Comparison of ENCODE assay signal across 11 cellular contexts in the genomic region with DNA sequence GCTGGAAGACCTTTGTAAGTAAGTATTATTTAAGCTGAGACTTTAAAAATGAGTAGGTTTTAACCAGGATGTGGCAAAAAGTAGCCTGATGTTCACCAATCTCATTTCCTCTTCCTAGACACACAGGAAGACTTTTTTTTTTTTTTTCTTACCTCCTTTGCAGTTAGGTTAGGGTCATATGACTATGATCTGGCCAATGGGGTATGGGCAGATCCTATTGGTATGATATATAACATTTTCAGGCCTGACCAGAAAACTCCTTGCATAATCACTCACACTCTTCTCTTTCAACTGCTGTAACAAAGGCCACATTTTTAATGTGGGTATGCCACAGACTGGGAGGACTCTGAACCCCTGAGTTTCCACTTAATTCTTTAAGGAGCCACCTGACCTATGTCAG. TPM values are rescaled to one million over a fixed set of nuclear protein-coding genes. Genes with fewer than 3 reads are reported as not detected.
DNase-seq lines count a peak whose midpoint lies in the region; ATAC-seq and TF ChIP-seq lines count a peak whose summit lies in the region.
"Had no signal": no experiment of that assay in that cellular context is flagged by ENCODE, and none has a peak within 500 bp of the region (broad histone marks: within the 10 kb centered on the region; RNA-seq: fewer than 3 reads in every experiment).

No MANE protein-coding gene starts in this region.

- H3K4me1 Mint-ChIP-seq in activated naive CD4-positive, alpha-beta T cell treated with anti-CD3 and anti-CD28 coated beads, Interleukin-2, amount 10 ng/mL, durations not matched to agents 7 days and 5 days = peaks cover 66% of the 10 kb centered on the region
- peaks cover 54% of the 10 kb centered on the region for H3K4me1 Mint-ChIP-seq in central memory CD8-positive, alpha-beta T cell

- peak overlapping the region; percentile 92 for H3K27ac Mint-ChIP-seq in activated naive CD4-positive, alpha-beta T cell treated with anti-CD3 and anti-CD28 coated beads, Interleukin-2, amount 10 ng/mL, durations not matched to agents 7 days and 5 days
- H3K27ac Mint-ChIP-seq in central memory CD8-positive, alpha-beta T cell (ENCODE audit: low read depth) = peak overlapping the region; percentile 92

- no peak overlapping the region for H3K4me3 ChIP-seq in transverse colon
- no peak overlapping the region for H3K4me3 ChIP-seq in colonic mucosa
- no peak overlapping the region for H3K4me3 ChIP-seq in prostate gland

- H3K9me3 ChIP-seq in transverse colon = no peaks in the 10 kb centered on the region
- no peaks in the 10 kb centered on the region for H3K9me3 ChIP-seq in colonic mucosa
- no peaks in the 10 kb centered on the region for H3K9me3 ChIP-seq in prostate gland
- H3K9me3 ChIP-seq: BE2C had no signal

- peaks cover 0 to 42% (median 19%) of the 10 kb centered on the region in 4 donors for H3K4me1 ChIP-seq in transverse colon
- H3K4me1 ChIP-seq in colonic mucosa = no peaks in the 10 kb centered on the region
- no peaks in the 10 kb centered on the region for H3K4me1 ChIP-seq in prostate gland (replicated peaks)

- peaks cover 5% of the 10 kb centered on the region for H3K9me3 Mint-ChIP-seq in activated naive CD4-positive, alpha-beta T cell treated with anti-CD3 and anti-CD28 coated beads, Interleukin-2, amount 10 ng/mL, durations not matched to agents 7 days and 5 days
- H3K9me3 Mint-ChIP-seq in central memory CD8-positive, alpha-beta T cell = peaks cover 8% of the 10 kb centered on the region

- H3K27ac ChIP-seq in transverse colon (peak overlapping the region; percentile 25 to 56 (median 38)), colonic mucosa (no peak overlapping the region), prostate gland (no peak overlapping the region)
- H3K27ac ChIP-seq: epithelial cell of prostate had no signal

- H3K36me3 ChIP-seq in transverse colon = no peaks in the 10 kb centered on the region
- no peaks in the 10 kb centered on the region for H3K36me3 ChIP-seq in colonic mucosa
- no peaks in the 10 kb centered on the region for H3K36me3 ChIP-seq in prostate gland
- H3K36me3 ChIP-seq: BE2C had no signal

- CTCF ChIA-PET in activated naive CD4-positive, alpha-beta T cell treated with anti-CD3 and anti-CD28 coated beads, Interleukin-2, amount 10 ng/mL, durations not matched to agents 7 days and 5 days (lab: Charles Lee) = interaction anchor here (0.7 to 2.7 kb wide), 5 partner anchors 52 to 161 kb away, joined by 3 to 20 read pairs (median 6); a partner anchor contains a TSS

- no peak for TF ChIP-seq CTCF in transverse colon (IDR thresholded peaks at IDR 0.05)
- TF ChIP-seq CTCF in colonic mucosa (IDR thresholded peaks at IDR 0.05) = no peak
- no peak for TF ChIP-seq CTCF in prostate gland (IDR thresholded peaks at IDR 0.05)

- intact Hi-C loops in transverse colon (cut with DNase I; ENCODE audit: low total_unique reads) (loop anchor here (10.0 kb wide), 2 partner anchors 112 to 158 kb away; no protein-coding TSS in a partner anchor), colonic mucosa (cut with DNase I) (no loop called here), prostate gland (cut with DNase I) (loop anchor here (10.0 kb wide), 1 partner anchor 222 kb away; no protein-coding TSS in a partner anchor)

- ATAC-seq in central memory CD8-positive, alpha-beta T cell (replicated peaks; ENCODE audit: extremely low read depth, poor library complexity, severe bottlenecking) = peak; percentile 6

- H3K36me3 Mint-ChIP-seq in activated naive CD4-positive, alpha-beta T cell treated with anti-CD3 and anti-CD28 coated beads, Interleukin-2, amount 10 ng/mL, durations not matched to agents 7 days and 5 days = peaks cover 41% of the 10 kb centered on the region
- H3K36me3 Mint-ChIP-seq in central memory CD8-positive, alpha-beta T cell (ENCODE audit: insufficient read depth) = peaks cover 6% of the 10 kb centered on the region

- H3K4me3 Mint-ChIP-seq in activated naive CD4-positive, alpha-beta T cell treated with anti-CD3 and anti-CD28 coated beads, Interleukin-2, amount 10 ng/mL, durations not matched to agents 7 days and 5 days = peak overlapping the region; percentile 27
- peak overlapping the region; percentile 4 for H3K4me3 Mint-ChIP-seq in central memory CD8-positive, alpha-beta T cell

- no peak for TF ChIP-seq EP300 in transverse colon (IDR thresholded peaks at IDR 0.05; ENCODE audit: low read depth)

- no peak for TF ChIP-seq POLR2A in transverse colon (IDR thresholded peaks at IDR 0.05)
- TF ChIP-seq POLR2A in prostate gland (IDR thresholded peaks at IDR 0.05) = no peak

- in situ Hi-C loops in transverse colon (cut with MboI; ENCODE audit: low pct_ligation_motif_present in 1 of 4, low pct_unique_long_range_greater_than_20kb in 1 of 4, low sequenced_read_pairs in 3 of 4) = loop anchor here in 1 of 4 donors (25.0 kb wide), 1 partner anchor 151 kb away; no protein-coding TSS in a partner anchor

- no peak overlapping the region for H3K9ac ChIP-seq in colonic mucosa (ENCODE audit: low read depth in 2 of 2, low read length in 2 of 2)

- peak; percentile 64 for DNase-seq in activated naive CD4-positive, alpha-beta T cell treated with anti-CD3 and anti-CD28 coated beads, Interleukin-2, amount 10 ng/mL, durations not matched to agents 7 days and 5 days
- DNase-seq in activated naive CD4-positive, alpha-beta T cell (lab: John Stamatoyannopoulos, UW) = no peak
- peak; percentile 73 to 93 for DNase-seq in NOMO-1 (lab: John Stamatoyannopoulos, UW; ENCODE audit: unreplicated experiment in 2 of 2)
- peak in 1 of 2 donors; percentile 17 for DNase-seq in central memory CD8-positive, alpha-beta T cell (ENCODE audit: low spot score in 2 of 2)
- no peak for DNase-seq in transverse colon
- no peak for DNase-seq in colonic mucosa
- no peak for DNase-seq in NCI-H128 (lab: John Stamatoyannopoulos, UW; ENCODE audit: unreplicated experiment)
- no peak for DNase-seq in prostate gland (ENCODE audit: low spot score)
- DNase-seq: activated CD8-positive, alpha-beta memory T cell treated with anti-CD3 and anti-CD28 coated beads, Interleukin-2, amount 50 U/mL, for 48 hours; BE2C had no signal

- H3K27me3 ChIP-seq in transverse colon (no peaks in the 10 kb centered on the region), colonic mucosa (no peaks in the 10 kb centered on the region), prostate gland (replicated peaks; ENCODE audit: insufficient read depth) (no peaks in the 10 kb centered on the region)
- H3K27me3 ChIP-seq: BE2C had no signal

- no peaks in the 10 kb centered on the region for H3K27me3 Mint-ChIP-seq in activated naive CD4-positive, alpha-beta T cell treated with anti-CD3 and anti-CD28 coated beads, Interleukin-2, amount 10 ng/mL, durations not matched to agents 7 days and 5 days
- no peaks in the 10 kb centered on the region for H3K27me3 Mint-ChIP-seq in central memory CD8-positive, alpha-beta T cell

RNA-seq across cellular contexts. Expression of a gene that starts 2.7 kb away (rescaled TPM):
- total RNA-seq in transverse colon (10 to 100 TPM in 3 of 4 donors, 1 to 10 TPM in 1; 7.5 to 32.8 (median 28.0) TPM), colonic mucosa (10 to 100 TPM; 15.2 to 19.2 TPM), prostate gland (10 to 100 TPM in 1 of 2 donors, 1 to 10 TPM in 1; 8.9 to 10.3 TPM)

RNA-seq across cellular contexts. Expression of a gene that starts 50.8 kb away (rescaled TPM):
- total RNA-seq in transverse colon (100 to 1,000 TPM in 2 of 4 donors, 10 to 100 TPM in 2; 62.1 to 229 (median 102) TPM), colonic mucosa (100 to 1,000 TPM in 1 of 2 donors, 10 to 100 TPM in 1; 67.3 to 105 TPM), prostate gland (100 to 1,000 TPM in 1 of 2 donors, 10 to 100 TPM in 1; 88.0 to 148 TPM)

Comparison
In these comparisons a context has a peak if more than half of its experiments do, and no peak if none do; other contexts are left out.
1. DNase-seq: peak in activated naive CD4-positive, alpha-beta T cell treated with anti-CD3 and anti-CD28 coated beads, Interleukin-2, amount 10 ng/mL, durations not matched to agents 7 days and 5 days (single experiment) and NOMO-1 (2 of 2); none in activated naive CD4-positive, alpha-beta T cell (0 of 4), transverse colon (single experiment), colonic mucosa (single experiment), NCI-H128 (single experiment) and prostate gland (single experiment).
2. H3K27ac ChIP-seq: peak in transverse colon (4 of 4); none in colonic mucosa (single experiment) and prostate gland (0 of 2).